In the genomic region with DNA sequence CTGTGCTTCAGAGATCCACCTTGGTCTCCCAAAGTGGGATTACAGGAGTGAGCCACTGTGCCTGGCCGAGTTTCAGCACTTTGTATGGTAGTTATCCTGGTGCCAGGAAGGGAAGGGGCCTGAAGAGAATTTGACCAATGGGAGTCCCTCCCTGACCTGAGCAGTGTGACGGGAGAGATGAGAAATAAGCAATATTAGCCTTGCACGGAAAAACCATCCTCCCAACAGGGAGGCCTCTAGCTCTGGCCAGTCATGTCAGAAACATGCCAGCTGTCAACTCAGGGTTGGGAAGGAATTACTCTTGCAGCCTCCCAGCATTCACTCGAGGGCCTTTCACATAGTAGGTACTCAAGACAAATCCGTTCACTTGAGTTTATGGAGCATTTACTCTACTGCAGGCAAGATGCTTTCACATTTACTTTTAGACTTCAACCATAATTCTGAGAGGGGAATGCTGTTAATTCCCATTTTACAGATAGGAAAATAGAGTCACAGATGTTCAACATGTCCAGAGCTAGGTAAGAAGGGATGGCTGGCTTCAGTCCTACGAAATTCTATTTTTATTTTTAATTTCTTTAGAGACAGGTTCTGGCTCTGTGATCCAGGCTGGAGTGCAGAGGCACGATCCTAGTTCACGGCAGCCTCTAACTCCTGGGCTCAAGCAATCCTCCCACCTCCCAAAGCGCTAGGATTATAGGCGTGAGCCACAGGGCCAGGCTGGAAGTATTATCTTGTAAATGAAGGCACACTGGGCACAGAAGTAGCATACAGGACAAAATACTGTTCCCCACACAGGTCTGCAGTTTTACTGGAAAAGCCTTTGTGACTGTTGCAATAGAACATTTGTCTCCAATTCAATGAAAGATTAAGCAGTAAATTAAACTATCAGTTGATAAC, we compare ENCODE assay signal across 24 cellular contexts. TPM values are rescaled to one million over a fixed set of nuclear protein-coding genes. Genes with fewer than 3 reads are reported as not detected.
DNase-seq lines count a peak whose midpoint lies in the region; ATAC-seq and TF ChIP-seq lines count a peak whose summit lies in the region.
"Had no signal": no experiment of that assay in that cellular context is flagged by ENCODE, and none has a peak within 500 bp of the region (broad histone marks: within the 10 kb centered on the region; RNA-seq: fewer than 3 reads in every experiment).

No MANE protein-coding gene starts in this region.

- H3K27me3 ChIP-seq in NT2/D1 (ENCODE audit: insufficient read depth, insufficient read length) (no peaks in the 10 kb centered on the region), osteoblast (ENCODE audit: insufficient read depth, low read length) (no peaks in the 10 kb centered on the region)
- H3K27me3 ChIP-seq: Peyer's patch had no signal

- peaks cover 15% of the 10 kb centered on the region for H3K4me1 ChIP-seq in NT2/D1 (ENCODE audit: insufficient read depth, insufficient read length)
- H3K4me1 ChIP-seq in osteoblast (ENCODE audit: insufficient read depth, low read length) = peaks cover 42% of the 10 kb centered on the region

- DNase-seq in ELF-1 (ENCODE audit: low read depth, low spot score) = peak; percentile 43
- no peak for DNase-seq in NT2/D1 (ENCODE audit: low read depth, low spot score)
- peak; percentile 10 for DNase-seq in fibroblast of pulmonary artery (ENCODE audit: low read depth)
- DNase-seq in osteoblast (ENCODE audit: insufficient read length, low spot score, missing footprints) = peak; percentile 52
- no peak for DNase-seq in activated CD4-positive, alpha-beta T cell treated with anti-CD3 and anti-CD28 coated beads, Interleukin-2, amount 50 U/mL, for 48 hours
- DNase-seq in HEK293T (ENCODE audit: extremely low spot score) = no peak
- DNase-seq in stimulated activated CD4-positive, alpha-beta T cell treated with anti-CD3 and anti-CD28 coated beads, Interleukin-4, amount 100 ng/mL, for 4 hours = no peak
- DNase-seq: ACHN; activated CD4-positive, alpha-beta T cell treated with anti-CD3 and anti-CD28 coated beads, Interleukin-2, amount 50 U/mL, for 1 hour; effector CD8-positive, alpha-beta T cell; mammary epithelial cell; naive B cell; NCI-H1105; NCI-H510A; right cardiac atrium; stimulated activated CD4-positive, alpha-beta T cell treated with anti-CD3 and anti-CD28 coated beads, Interleukin-15, amount 100 ng/mL, for 24 hours; T-helper 2 cell; WERI-Rb-1 had no signal

- no peak overlapping the region for H3K27ac ChIP-seq in osteoblast (ENCODE audit: low read depth, low read length)
- H3K27ac ChIP-seq: parathyroid adenoma, Peyer's patch, SK-N-MC, WERI-Rb-1 had no signal

- H3K4me3 ChIP-seq in NT2/D1 (ENCODE audit: insufficient read length, low read depth) (no peak overlapping the region), fibroblast of pulmonary artery (replicated peaks; ENCODE audit: low read depth, low read length) (no peak overlapping the region), osteoblast (ENCODE audit: insufficient read depth, low read length) (no peak overlapping the region)
- H3K4me3 ChIP-seq: Peyer's patch, SK-N-MC had no signal

- no peak overlapping the region for H3K4me2 ChIP-seq in osteoblast (ENCODE audit: insufficient read depth, low read length)

- POLR2A ChIA-PET in HEK293T (lab: Yijun Ruan, JAX) = no interaction called here

- H4K20me1 ChIP-seq in osteoblast (ENCODE audit: insufficient read depth, low read length) = peaks cover 10% of the 10 kb centered on the region

- H3K36me3 ChIP-seq in NT2/D1 (ENCODE audit: insufficient read depth, insufficient read length, low read length) = peaks cover 23% of the 10 kb centered on the region
- H3K36me3 ChIP-seq in osteoblast (ENCODE audit: insufficient read depth, low read length) = peaks cover 19% of the 10 kb centered on the region

- peaks cover 7% of the 10 kb centered on the region for H3K79me2 ChIP-seq in osteoblast (ENCODE audit: insufficient read depth, low read length)

- peak overlapping the region; percentile 57 for H3K9ac ChIP-seq in NT2/D1 (ENCODE audit: insufficient read length, low read depth)
- H3K9ac ChIP-seq: parathyroid adenoma had no signal

- CTCF ChIA-PET in HEK293T (lab: Yijun Ruan, JAX) = no interaction called here

- H2AFZ ChIP-seq in osteoblast (ENCODE audit: low read length) = no peak overlapping the region
- H2AFZ ChIP-seq: parathyroid adenoma had no signal

- H3K9me3 ChIP-seq in NT2/D1 (ENCODE audit: insufficient read depth, low read length) = no peaks in the 10 kb centered on the region
- no peaks in the 10 kb centered on the region for H3K9me3 ChIP-seq in osteoblast (ENCODE audit: low read depth, low read length)
- H3K9me3 ChIP-seq: Peyer's patch had no signal

- ATAC-seq in HG03108 (IDR thresholded peaks at IDR 0.05; ENCODE audit: unreplicated experiment) = no peak
- ATAC-seq: activated T-helper 17 cell treated with anti-CD3 and anti-CD28 coated beads, Interleukin-2, amount 50 U/mL, for 72 hours; esophagus mucosa; right cardiac atrium had no signal

- TF ChIP-seq CTCF in fibroblast of pulmonary artery (IDR thresholded peaks at IDR 0.05; ENCODE audit: low read length, missing control alignments) (no peak), osteoblast (IDR thresholded peaks at IDR 0.05; ENCODE audit: extremely low read depth, low read depth, low read length) (no peak)

TF ChIP-seq in HEK293T, 16 proteins besides CTCF, POLR2A, EP300 and RAD21:
- TF ChIP-seq TARDBP (IDR thresholded peaks at IDR 0.05) = no peak
- TF ChIP-seq ARNT (IDR thresholded peaks at IDR 0.05) = no peak
- no peak for TF ChIP-seq ZNF384 (IDR thresholded peaks at IDR 0.05)
- TF ChIP-seq FOXK2 (IDR thresholded peaks at IDR 0.05) = no peak
- TF ChIP-seq HDGF (IDR thresholded peaks at IDR 0.05; ENCODE audit: borderline replicate concordance) = no peak
- no peak for TF ChIP-seq LEF1 (IDR thresholded peaks at IDR 0.05; ENCODE audit: borderline replicate concordance)
- no peak for TF ChIP-seq FOXA1 (IDR thresholded peaks at IDR 0.05)
- TF ChIP-seq BHLHE40 (IDR thresholded peaks at IDR 0.05; ENCODE audit: borderline replicate concordance) = no peak
- no peak for TF ChIP-seq FOXM1 (IDR thresholded peaks at IDR 0.05; ENCODE audit: borderline replicate concordance)
- TF ChIP-seq NFRKB (IDR thresholded peaks at IDR 0.05) = no peak
- TF ChIP-seq PKNOX1 (IDR thresholded peaks at IDR 0.05) = no peak
- no peak for TF ChIP-seq L3MBTL2 (conservative IDR thresholded peaks at IDR 0.05)
- TF ChIP-seq CTBP1 (IDR thresholded peaks at IDR 0.05; ENCODE audit: borderline replicate concordance) = no peak
- no peak for TF ChIP-seq SUZ12 (IDR thresholded peaks at IDR 0.05)

RNA-seq across cellular contexts. Expression of gene ATP13A2, which starts 3.2 kb away (rescaled TPM):
- 30.6 and 34.4 TPM in 2 replicates for total RNA-seq in osteoblast

RNA-seq across cellular contexts. Expression of gene MFAP2, which starts 34.5 kb away (rescaled TPM):
- 61.2 and 72.2 TPM in 2 replicates for total RNA-seq in osteoblast
- total RNA-seq: activated T-helper 17 cell treated with anti-CD3 and anti-CD28 coated beads, Interleukin-2, amount 50 U/mL, for 72 hours had no signal

RNA-seq across cellular contexts. Expression of gene SDHB, which starts 38.9 kb away (rescaled TPM):
- 87.6 and 87.8 TPM in 2 replicates for total RNA-seq in osteoblast

Comparison
In these comparisons a context has a peak if more than half of its experiments do, and no peak if none do; other contexts are left out.
1. DNase-seq: peak in ELF-1 (single experiment), fibroblast of pulmonary artery (single experiment) and osteoblast (single experiment); none in NT2/D1 (single experiment), activated CD4-positive, alpha-beta T cell treated with anti-CD3 and anti-CD28 coated beads, Interleukin-2, amount 50 U/mL, for 48 hours (0 of 2), HEK293T (single experiment) and stimulated activated CD4-positive, alpha-beta T cell treated with anti-CD3 and anti-CD28 coated beads, Interleukin-4, amount 100 ng/mL, for 4 hours (0 of 2).